Comparison of ENCODE assay signal across 10 cellular contexts in the genomic region with DNA sequence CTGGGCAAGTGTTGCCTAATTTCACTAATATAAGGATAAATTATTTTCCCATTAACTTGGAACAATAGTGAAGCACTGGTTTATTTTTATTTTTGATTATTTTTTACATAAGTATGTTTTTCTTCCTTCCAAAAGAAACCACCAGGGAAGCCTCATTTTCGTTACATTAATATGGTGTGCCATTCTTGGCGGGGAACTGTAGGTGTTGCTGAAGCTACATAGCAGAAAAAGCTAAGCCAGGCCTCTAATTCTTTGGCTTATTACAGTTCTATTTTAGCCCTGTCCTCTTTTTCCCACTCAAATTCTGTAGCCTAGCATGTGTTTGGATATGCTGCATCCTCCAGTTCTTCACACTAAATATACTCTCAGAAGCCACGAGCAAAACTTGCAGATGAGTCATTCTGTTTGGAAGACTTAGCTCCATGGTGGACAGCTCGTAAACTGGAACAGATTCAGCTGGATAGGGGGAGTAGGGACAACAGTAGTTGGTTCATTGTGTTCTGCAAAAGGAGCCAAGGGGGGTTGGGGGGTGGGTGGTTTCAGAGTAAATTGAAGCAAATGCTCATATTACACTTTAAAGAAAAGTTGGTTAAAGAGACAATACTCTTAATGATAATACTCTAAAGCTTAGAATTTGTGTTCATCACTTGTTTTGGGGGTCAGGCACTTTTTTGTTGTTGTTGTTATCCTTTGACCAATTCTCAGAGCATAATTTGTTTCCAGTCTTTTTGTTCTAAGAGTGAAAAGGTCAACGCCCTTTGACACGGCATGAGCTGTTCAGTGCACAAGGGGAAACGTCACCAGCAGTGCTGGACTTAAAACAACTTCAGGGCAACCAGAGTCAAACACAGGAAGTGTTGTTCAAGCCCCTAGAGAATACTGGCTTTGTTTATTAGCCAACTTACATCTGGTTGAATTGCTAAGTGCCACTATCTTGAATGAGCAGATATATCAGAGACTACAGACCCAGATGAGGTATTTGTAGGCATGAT.
A peak's percentile ranks its signal among the peaks of the same experiment; 100 is the strongest.
DNase-seq lines count a peak whose midpoint lies in the region; ATAC-seq and TF ChIP-seq lines count a peak whose summit lies in the region.
"Had no signal": no experiment of that assay in that cellular context is flagged by ENCODE, and none has a peak within 500 bp of the region (broad histone marks: within the 10 kb centered on the region; RNA-seq: fewer than 3 reads in every experiment).

No MANE protein-coding gene starts in this region.

- DNase-seq in NCI-H1105 treated with DMSO at 0.1 percent for 48 hours (lab: John Stamatoyannopoulos, UW): peak; percentile 0
- no peak for DNase-seq in NCI-H1105 (lab: John Stamatoyannopoulos, UW)
- DNase-seq in PC-3: peak; percentile 70
- peak; percentile 29 for DNase-seq in left ventricle myocardium inferior
- DNase-seq in iPS-NIHi11 (ENCODE audit: low spot score): no peak
- no peak for DNase-seq in NCI-H2196 (lab: John Stamatoyannopoulos, UW; ENCODE audit: unreplicated experiment)
- DNase-seq in ascending aorta (ENCODE audit: low spot score in 2 of 2): no peak
- DNase-seq: activated T-cell treated with anti-CD3 and anti-CD28 coated beads for 4 hours had no signal

- no peaks in the 10 kb centered on the region for H3K79me2 ChIP-seq in PC-3 (ENCODE audit: low read length)

- H3K4me3 ChIP-seq in PC-3 (ENCODE audit: low read length) (no peak overlapping the region), left ventricle myocardium inferior (no peak overlapping the region), ascending aorta (no peak overlapping the region)
- H3K4me3 ChIP-seq: A549 had no signal

- H3K4me2 ChIP-seq in PC-3 (ENCODE audit: low read length): no peak overlapping the region
- H3K4me2 ChIP-seq: A549 had no signal

- H2AFZ ChIP-seq in PC-3 (ENCODE audit: low read length): no peak overlapping the region

- H3K9me3 ChIP-seq in PC-3 (ENCODE audit: low read length) (no peaks in the 10 kb centered on the region), left ventricle myocardium inferior (replicated peaks) (no peaks in the 10 kb centered on the region), ascending aorta (no peaks in the 10 kb centered on the region)
- H3K9me3 ChIP-seq: A549 had no signal

- BruUV-seq in PC-3 (replicated peaks; lab: Mats Ljungman, UMichigan): no TSS peak

- H3K4me1 ChIP-seq in PC-3 (ENCODE audit: insufficient read depth, low read length): peaks cover 7% of the 10 kb centered on the region; the same call in 1 of the 2 replicates
- H3K4me1 ChIP-seq in left ventricle myocardium inferior: peaks cover 23% of the 10 kb centered on the region
- no peaks in the 10 kb centered on the region for H3K4me1 ChIP-seq in ascending aorta
- H3K4me1 ChIP-seq: A549 had no signal

- no peak overlapping the region for H3K9ac ChIP-seq in PC-3 (ENCODE audit: low read length)

- H3K27me3 ChIP-seq in PC-3 (ENCODE audit: low read length) (no peaks in the 10 kb centered on the region), left ventricle myocardium inferior (ENCODE audit: low read depth) (no peaks in the 10 kb centered on the region), ascending aorta (no peaks in the 10 kb centered on the region)

- H3K27ac ChIP-seq in PC-3 (ENCODE audit: low read length): no peak overlapping the region
- H3K27ac ChIP-seq in left ventricle myocardium inferior (replicated peaks): peak overlapping the region; percentile 64
- peak overlapping the region; percentile 88 for H3K27ac ChIP-seq in temporal lobe (ENCODE audit: low read depth, low read length)
- H3K27ac ChIP-seq in ascending aorta: no peak overlapping the region
- H3K27ac ChIP-seq: A549 had no signal

- H3K36me3 ChIP-seq in PC-3 (ENCODE audit: low read depth, low read length): no peaks in the 10 kb centered on the region
- H3K36me3 ChIP-seq in left ventricle myocardium inferior: no peaks in the 10 kb centered on the region
- H3K36me3 ChIP-seq in ascending aorta: no peaks in the 10 kb centered on the region

- peak; percentile 80 for ATAC-seq in PC-3
- ATAC-seq: A549 had no signal

- POLR2A ChIA-PET in PC-3 (lab: Charles Lee; ENCODE audit: unreplicated experiment): no interaction called here

- H4K20me1 ChIP-seq in PC-3 (ENCODE audit: low read length): no peaks in the 10 kb centered on the region

- CTCF ChIA-PET in PC-3 (lab: Charles Lee): interaction anchor here (1.2 to 1.3 kb wide), 2 partner anchors 26 to 118 kb away, joined by 5 to 7 read pairs; no protein-coding TSS in a partner anchor

- H3F3A ChIP-seq in PC-3 (ENCODE audit: low read length, unreplicated experiment): no peaks in the 10 kb centered on the region

- intact Hi-C loops in PC-3 (cut with micrococcal nuclease) (loop anchor here (5.0 to 10.0 kb wide), 2 partner anchors 117 to 795 kb away; no protein-coding TSS in a partner anchor), left ventricle myocardium inferior (cut with micrococcal nuclease) (no loop called here), ascending aorta (cut with DNase I) (no loop called here)

- 0 out of 2 replicates have a peak, but pooled peaks cover 4% of the 10 kb centered on the region for H3K9me2 ChIP-seq in PC-3 (replicated peaks; ENCODE audit: low read length)

- TF ChIP-seq CTCF in PC-3 (conservative IDR thresholded peaks at IDR 0.05; ENCODE audit: low read depth, low read length) (peak; percentile 22; the same call in 1 of the 2 replicates), left ventricle myocardium inferior (IDR thresholded peaks at IDR 0.05; ENCODE audit: borderline replicate concordance) (peak; percentile 36), ascending aorta (IDR thresholded peaks at IDR 0.05) (no peak)

Comparison
In these comparisons a context has a peak if more than half of its experiments do, and no peak if none do; other contexts are left out.
1. DNase-seq: peak in NCI-H1105 treated with DMSO at 0.1 percent for 48 hours (single experiment), PC-3 (single experiment) and left ventricle myocardium inferior (single experiment); none in NCI-H1105 (single experiment), iPS-NIHi11 (single experiment), NCI-H2196 (single experiment) and ascending aorta (0 of 2).
2. H3K27ac ChIP-seq: peak in left ventricle myocardium inferior (single experiment) and temporal lobe (single experiment); none in PC-3 (single experiment) and ascending aorta (0 of 2).
3. CTCF ChIP-seq: peak in PC-3 (single experiment) and left ventricle myocardium inferior (single experiment); none in ascending aorta (0 of 3).